18 cellular contexts compared by ENCODE assay signal in genomic region chr1:171811671-171812070, GRCh38.
"Had no signal": no experiment of that assay in that cellular context is flagged by ENCODE, and none has a peak within 500 bp of the region (broad histone marks: within the 10 kb centered on the region; RNA-seq: fewer than 3 reads in every experiment).

No MANE protein-coding gene starts in this region.

- H3K9me3 ChIP-seq: esophagus muscularis mucosa, gastrocnemius medialis, heart right ventricle, left lung, lower lobe of right lung, mucosa of descending colon had no signal

- H3K4me3 ChIP-seq: coronary artery, dorsolateral prefrontal cortex, esophagus muscularis mucosa, gastrocnemius medialis, heart right ventricle, left lung, lower lobe of right lung, mucosa of descending colon had no signal

- H3K27ac ChIP-seq: coronary artery, dorsolateral prefrontal cortex, esophagus muscularis mucosa, gastrocnemius medialis, heart right ventricle, left lung, lower lobe of right lung had no signal

- H3K27me3 ChIP-seq: dorsolateral prefrontal cortex, esophagus muscularis mucosa, gastrocnemius medialis, heart right ventricle, left lung had no signal

- H3K36me3 ChIP-seq: esophagus muscularis mucosa, gastrocnemius medialis, heart right ventricle, left lung, lower lobe of right lung had no signal

- DNase-seq: dermis blood vessel endothelial cell; dorsolateral prefrontal cortex; effector CD4-positive, alpha-beta T cell; effector memory CD4-positive, alpha-beta T cell; foreskin melanocyte; gastrocnemius medialis; glutamatergic neuron; head of caudate nucleus; heart right ventricle; hippocampal formation; left cardiac atrium; left lung; left ventricle myocardium superior; lower lobe of right lung; mesenchymal stem cell; mucosa of descending colon had no signal

- H3K4me1 ChIP-seq: esophagus muscularis mucosa, gastrocnemius medialis, heart right ventricle, lower lobe of right lung had no signal
